In the genomic region with DNA sequence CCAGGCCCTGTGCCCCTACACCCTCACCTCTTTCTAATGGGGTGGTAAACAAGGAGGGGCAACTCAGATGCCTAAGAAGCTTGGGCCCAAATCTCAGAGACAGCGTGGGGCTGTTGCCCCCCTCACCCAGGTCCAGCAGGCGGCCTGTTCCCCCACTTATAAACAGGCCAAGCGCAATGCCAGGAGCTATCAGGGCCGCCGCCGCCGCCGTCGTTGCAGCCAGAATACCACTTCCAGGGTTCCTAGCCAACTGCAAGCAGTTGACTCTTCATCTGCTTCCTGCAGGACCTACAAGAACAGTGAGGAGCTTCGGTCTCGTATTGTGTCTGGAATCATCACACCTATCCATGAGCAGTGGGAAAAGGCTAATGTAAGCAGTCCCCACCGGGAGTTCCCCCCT, we compare ENCODE assay signal across 7 cellular contexts. TPM values are rescaled to one million over a fixed set of nuclear protein-coding genes. Genes with fewer than 3 reads are reported as not detected.
"Had no signal": no experiment of that assay in that cellular context is flagged by ENCODE, and none has a peak within 500 bp of the region (broad histone marks: within the 10 kb centered on the region; RNA-seq: fewer than 3 reads in every experiment).

No MANE protein-coding gene starts in this region.

- H3K27ac ChIP-seq: GM23248 had no signal

- DNase-seq: GM23248, GOT3, H7, HFFc6 had no signal

- H3K9me3 Mint-ChIP-seq: HFFc6, IgD-negative memory B cell had no signal

- H3K4me1 ChIP-seq: HAP-1 had no signal

- H3K9me3 ChIP-seq: HAP-1 had no signal

- H3K27me3 Mint-ChIP-seq: IgD-negative memory B cell had no signal

- ATAC-seq: HCT116 had no signal

- H3K4me3 ChIP-seq: GM23248, HAP-1 had no signal

- H2AFZ ChIP-seq: GM23248 had no signal

- H3K9ac ChIP-seq: GM23248 had no signal

- H3K27ac Mint-ChIP-seq: HFFc6 had no signal

- H3K4me3 Mint-ChIP-seq: HFFc6, IgD-negative memory B cell had no signal

RNA-seq across cellular contexts. Expression of gene TMEM74B, which starts 49.9 kb away (rescaled TPM):
- total RNA-seq: HFFc6 had no signal
